ENCODE assay signal across 1 cellular context in the genomic region with DNA sequence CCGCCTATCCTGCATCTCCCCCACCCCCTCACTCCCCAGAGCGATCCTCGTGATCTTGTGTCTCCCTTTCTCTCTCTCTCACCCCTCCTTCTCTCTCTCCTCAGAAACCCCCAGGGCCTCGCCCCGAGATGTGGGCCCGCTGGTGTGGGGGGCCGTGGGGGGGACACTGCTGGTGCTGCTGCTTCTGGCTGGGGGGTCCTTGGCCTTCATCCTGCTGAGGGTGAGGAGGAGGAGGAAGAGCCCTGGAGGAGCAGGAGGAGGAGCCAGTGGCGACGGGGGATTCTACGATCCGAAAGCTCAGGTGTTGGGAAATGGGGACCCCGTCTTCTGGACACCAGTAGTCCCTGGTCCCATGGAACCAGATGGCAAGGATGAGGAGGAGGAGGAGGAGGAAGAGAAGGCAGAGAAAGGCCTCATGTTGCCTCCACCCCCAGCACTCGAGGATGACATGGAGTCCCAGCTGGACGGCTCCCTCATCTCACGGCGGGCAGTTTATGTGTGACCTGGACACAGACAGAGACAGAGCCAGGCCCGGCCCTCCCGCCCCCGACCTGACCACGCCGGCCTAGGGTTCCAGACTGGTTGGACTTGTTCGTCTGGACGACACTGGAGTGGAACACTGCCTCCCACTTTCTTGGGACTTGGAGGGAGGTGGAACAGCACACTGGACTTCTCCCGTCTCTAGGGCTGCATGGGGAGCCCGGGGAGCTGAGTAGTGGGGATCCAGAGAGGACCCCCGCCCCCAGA.
TF ChIP-seq lines count a peak whose summit lies in the region.

No MANE protein-coding gene starts in this region.

TF ChIP-seq in GM23338, 12 proteins besides CTCF, POLR2A, EP300 and RAD21 (continued from another document):
- TF ChIP-seq ZNF331 (CRISPR knock-in tag; IDR thresholded peaks at IDR 0.05; ENCODE audit: low read depth) (no peak), POLR2AphosphoS5 (IDR thresholded peaks at IDR 0.05; ENCODE audit: low read depth) (no peak), EZH2phosphoT487 (IDR thresholded peaks at IDR 0.05; ENCODE audit: unreplicated experiment) (no peak), ZNF114 (CRISPR knock-in tag; IDR thresholded peaks at IDR 0.05) (no peak)
TF ChIP-seq in GM23338: peak in this region for 0.
